ENCODE assay signal across 13 cellular contexts in genomic region chr17:57017625-57018024, GRCh38.
"Had no signal": no experiment of that assay in that cellular context is flagged by ENCODE, and none has a peak within 500 bp of the region (broad histone marks: within the 10 kb centered on the region; RNA-seq: fewer than 3 reads in every experiment).

No MANE protein-coding gene starts in this region.

- H3K36me3 ChIP-seq: ascending aorta, heart right ventricle, left lung had no signal

- DNase-seq: activated CD4-positive, alpha-beta T cell treated with anti-CD3 and anti-CD28 coated beads, Interleukin-2, amount 50 U/mL, for 1 hour; activated CD8-positive, alpha-beta memory T cell treated with anti-CD3 and anti-CD28 coated beads for 24 hours; activated gamma-delta T cell; activated T-cell treated with anti-CD3 and anti-CD28 coated beads, Interleukin-2, amount 50 U/mL, for 72 hours; cerebellar nuclear complex; effector CD4-positive, alpha-beta T cell; heart right ventricle; left lung; stimulated activated CD4-positive, alpha-beta T cell treated with anti-CD3 and anti-CD28 coated beads, Interleukin-4, amount 100 ng/mL, for 1 hour; testis had no signal

- H3K9me3 ChIP-seq: ascending aorta, heart right ventricle, left lung, testis had no signal

- H3K4me3 ChIP-seq: ascending aorta, heart right ventricle, left lung, smooth muscle cell, testis had no signal

- H3K27me3 ChIP-seq: ascending aorta, heart right ventricle, testis had no signal

- H3K4me1 ChIP-seq: ascending aorta, heart right ventricle, left lung, testis had no signal

- H3K4me2 ChIP-seq: smooth muscle cell had no signal

- ATAC-seq: activated T-cell treated with anti-CD3 and anti-CD28 coated beads, Interleukin-2, amount 50 U/mL, for 72 hours; heart right ventricle; left lung; sciatic nerve had no signal

- H3K27ac ChIP-seq: ascending aorta, heart right ventricle, left lung, testis had no signal
